In genomic region chr16:68399456-68399855, GRCh38 we compare ENCODE assay signal across 20 cellular contexts. TPM values are rescaled to one million over a fixed set of nuclear protein-coding genes. Genes with fewer than 3 reads are reported as not detected.
"Had no signal": no experiment of that assay in that cellular context is flagged by ENCODE, and none has a peak within 500 bp of the region (broad histone marks: within the 10 kb centered on the region; RNA-seq: fewer than 3 reads in every experiment).

No MANE protein-coding gene starts in this region.

- H3K9me3 Mint-ChIP-seq: activated CD4-positive, alpha-beta memory T cell treated with anti-CD3 and anti-CD28 coated beads for 36 hours; activated T-cell treated with anti-CD3 and anti-CD28 coated beads, Interleukin-2, amount 50 U/mL, for 72 hours; nephron progenitor cell; stimulated activated naive CD8-positive, alpha-beta T cell treated with anti-CD3 and anti-CD28 coated beads, Interleukin-15, Interleukin-2, amounts not matched to agents 100 ng/mL and 50 ng/mL, for 24 hours had no signal

- H3K4me1 ChIP-seq: heart left ventricle, left lung had no signal

- H3K36me3 Mint-ChIP-seq: activated CD4-positive, alpha-beta memory T cell treated with anti-CD3 and anti-CD28 coated beads for 36 hours had no signal

- DNase-seq: activated CD4-positive, alpha-beta memory T cell treated with anti-CD3 and anti-CD28 coated beads for 36 hours; activated CD4-positive, alpha-beta T cell treated with anti-CD3 and anti-CD28 coated beads for 1 hour; activated naive CD4-positive, alpha-beta T cell treated with Interleukin-2 at 50 U/mL for 16 hours; activated T-cell treated with anti-CD3 and anti-CD28 coated beads, Interleukin-2, amount 50 U/mL, for 72 hours; effector CD4-positive, alpha-beta T cell; left lung; mesenchymal stem cell; nephron progenitor cell; stimulated activated CD4-positive, alpha-beta T cell treated with anti-CD3 and anti-CD28 coated beads, Interleukin-2, amount 100 ng/mL, for 24 hours; T-helper 9 cell had no signal

- H3K27ac Mint-ChIP-seq: activated CD4-positive, alpha-beta memory T cell treated with anti-CD3 and anti-CD28 coated beads for 36 hours; activated T-cell treated with anti-CD3 and anti-CD28 coated beads, Interleukin-2, amount 50 U/mL, for 72 hours; nephron progenitor cell; stimulated activated naive CD8-positive, alpha-beta T cell treated with anti-CD3 and anti-CD28 coated beads, Interleukin-15, Interleukin-2, amounts not matched to agents 100 ng/mL and 50 ng/mL, for 24 hours had no signal

- H3K27me3 Mint-ChIP-seq: activated CD4-positive, alpha-beta memory T cell treated with anti-CD3 and anti-CD28 coated beads for 36 hours; stimulated activated naive CD8-positive, alpha-beta T cell treated with anti-CD3 and anti-CD28 coated beads, Interleukin-15, Interleukin-2, amounts not matched to agents 100 ng/mL and 50 ng/mL, for 24 hours had no signal

- H3K9me3 ChIP-seq: heart left ventricle, left lung, thoracic aorta had no signal

- FAIRE-seq: endothelial cell of umbilical vein, frontal cortex, islet of Langerhans, urothelium cell line had no signal

- H3K4me3 Mint-ChIP-seq: activated CD4-positive, alpha-beta memory T cell treated with anti-CD3 and anti-CD28 coated beads for 36 hours; activated T-cell treated with anti-CD3 and anti-CD28 coated beads, Interleukin-2, amount 50 U/mL, for 72 hours; nephron progenitor cell; stimulated activated naive CD8-positive, alpha-beta T cell treated with anti-CD3 and anti-CD28 coated beads, Interleukin-15, Interleukin-2, amounts not matched to agents 100 ng/mL and 50 ng/mL, for 24 hours had no signal

- H3K27me3 ChIP-seq: heart left ventricle, left lung had no signal

- H3K36me3 ChIP-seq: heart left ventricle, left lung, thoracic aorta had no signal

- H3K4me3 ChIP-seq: coronary artery, heart left ventricle, left lung, thoracic aorta had no signal

- H3K27ac ChIP-seq: coronary artery, heart left ventricle, left lung, thoracic aorta had no signal

RNA-seq across cellular contexts. Expression of gene SMPD3, which starts 48.9 kb away (rescaled TPM):
- total RNA-seq: cardiac septum, endothelial cell of umbilical vein, pulmonary artery endothelial cell had no signal
- polyA plus RNA-seq: endothelial cell of umbilical vein had no signal
